In genomic region chr4:99847362-99847976, GRCh38 we compare ENCODE assay signal across 9 cellular contexts. TPM values are rescaled to one million over a fixed set of nuclear protein-coding genes. Genes with fewer than 3 reads are reported as not detected.
DNase-seq lines count a peak whose midpoint lies in the region; ATAC-seq, FAIRE-seq and TF ChIP-seq lines count a peak whose summit lies in the region.
"Had no signal": no experiment of that assay in that cellular context is flagged by ENCODE, and none has a peak within 500 bp of the region (broad histone marks: within the 10 kb centered on the region; RNA-seq: fewer than 3 reads in every experiment).

No MANE protein-coding gene starts in this region.

- H3K9me3 ChIP-seq in neuronal stem cell (replicated peaks in 1 of 2; ENCODE audit: control insufficient read depth in 2 of 2, insufficient read depth in 1 of 2, low read depth in 1 of 2, low read length in 2 of 2) = no peaks in the 10 kb centered on the region

- no peak overlapping the region for H2BK5ac ChIP-seq in neuronal stem cell (ENCODE audit: low read length)

- no peaks in the 10 kb centered on the region for H3K36me3 Mint-ChIP-seq in natural killer cell treated with Interleukin-12 subunit alpha and Interleukin-12 subunit beta and Interleukin-15 and Interleukin-18, amount 100 ng/mL, for 72 hours

- peaks cover 0 to 8% of the 10 kb centered on the region in 2 donors for H3K4me1 ChIP-seq in neuronal stem cell (ENCODE audit: control insufficient read depth in 2 of 2, insufficient read depth in 1 of 2, low read depth in 1 of 2, low read length in 2 of 2)

- no peak overlapping the region for H2BK15ac ChIP-seq in neuronal stem cell (ENCODE audit: low read length)

- H3K4me2 ChIP-seq in neuronal stem cell (ENCODE audit: insufficient read depth, low read length, poor library complexity, severe bottlenecking) = no peak overlapping the region

- peaks cover 9 to 31% of the 10 kb centered on the region in 2 donors for H3K4me1 Mint-ChIP-seq in natural killer cell treated with Interleukin-12 subunit alpha and Interleukin-12 subunit beta and Interleukin-15 and Interleukin-18, amount 100 ng/mL, for 72 hours (ENCODE audit: low read depth in 2 of 2)

- H3K14ac ChIP-seq in neuronal stem cell (ENCODE audit: low read length) = no peak overlapping the region

- WGBS in neuronal stem cell (ENCODE audit: extremely low coverage in 2 of 2, insufficient read length in 2 of 2, insufficient replicate concordance in 1 of 2), 2 donors = no CpG with 5 or more reads among the region's 10 CpGs

- H3K27me3 Mint-ChIP-seq in natural killer cell treated with Interleukin-12 subunit alpha and Interleukin-12 subunit beta and Interleukin-15 and Interleukin-18, amount 100 ng/mL, for 72 hours = no peaks in the 10 kb centered on the region

- H3K9ac ChIP-seq in neuronal stem cell (ENCODE audit: low read depth, low read length, poor library complexity) = no peak overlapping the region

- H3K23ac ChIP-seq in neuronal stem cell (ENCODE audit: low read depth, low read length, poor library complexity) = no peak overlapping the region

- FAIRE-seq in urothelium cell line (lab: Jason Lieb, UNC) = no peak

- no peak for TF ChIP-seq CTCF in NB4 (IDR thresholded peaks at IDR 0.05; ENCODE audit: low read depth, low read length)

- no peak overlapping the region for H2AK5ac ChIP-seq in neuronal stem cell (ENCODE audit: low read depth, low read length)

- no peak for TF ChIP-seq POLR2A in NB4 (IDR thresholded peaks at IDR 0.05; ENCODE audit: extremely low read depth, insufficient read length)

- no peak overlapping the region for H4K91ac ChIP-seq in neuronal stem cell (ENCODE audit: low read depth, low read length, poor library complexity)

- H3K79me1 ChIP-seq in neuronal stem cell (ENCODE audit: low read depth, low read length) = no peaks in the 10 kb centered on the region

- H3K4ac ChIP-seq in neuronal stem cell (ENCODE audit: low read length) = no peak overlapping the region

- no peaks in the 10 kb centered on the region for H3K9me3 Mint-ChIP-seq in natural killer cell treated with Interleukin-12 subunit alpha and Interleukin-12 subunit beta and Interleukin-15 and Interleukin-18, amount 100 ng/mL, for 72 hours

- H2BK120ac ChIP-seq in neuronal stem cell (ENCODE audit: low read depth, low read length) = no peak overlapping the region

- H3K27me3 ChIP-seq in neuronal stem cell (ENCODE audit: control insufficient read depth in 3 of 3, insufficient read depth in 3 of 3, low read depth in 1 of 3, low read length in 3 of 3) = no peaks in the 10 kb centered on the region

- H3K4me3 Mint-ChIP-seq in natural killer cell treated with Interleukin-12 subunit alpha and Interleukin-12 subunit beta and Interleukin-15 and Interleukin-18, amount 100 ng/mL, for 72 hours = peak overlapping the region; percentile 59

- DNase-seq in NB4 (ENCODE audit: low read depth) (peak; percentile 34), neuronal stem cell (ENCODE audit: low spot score) (no peak), HCEC 1CT (no peak), urothelium cell line (ENCODE audit: low spot score) (no peak)
- DNase-seq in natural killer cell treated with Interleukin-12 subunit alpha and Interleukin-12 subunit beta and Interleukin-15 and Interleukin-18, amount 100 ng/mL, for 72 hours (ENCODE audit: low spot score) = no peak

- H2AFZ ChIP-seq in neuronal stem cell (ENCODE audit: low read length) = no peak overlapping the region

- H4K8ac ChIP-seq in neuronal stem cell (ENCODE audit: low read depth, low read length) = no peak overlapping the region

- no peaks in the 10 kb centered on the region for H3K36me3 ChIP-seq in neuronal stem cell (replicated peaks in 1 of 2; ENCODE audit: control insufficient read depth in 2 of 2, insufficient read depth in 2 of 2, low read length in 2 of 2)

- H3K27ac ChIP-seq in neuronal stem cell (replicated peaks; ENCODE audit: low read length) = no peak overlapping the region
- H3K27ac ChIP-seq: VCaP had no signal

- no peak overlapping the region for H3K4me3 ChIP-seq in NB4 (ENCODE audit: low read depth, low read length)
- no peak overlapping the region for H3K4me3 ChIP-seq in neuronal stem cell (ENCODE audit: low read length in 2 of 2)

- H3K27ac Mint-ChIP-seq in natural killer cell treated with Interleukin-12 subunit alpha and Interleukin-12 subunit beta and Interleukin-15 and Interleukin-18, amount 100 ng/mL, for 72 hours = peak overlapping the region; percentile 50 to 67

- ATAC-seq in GM19035 (IDR thresholded peaks at IDR 0.05; ENCODE audit: unreplicated experiment) (peak; percentile 60), HG02759 (IDR thresholded peaks at IDR 0.05; ENCODE audit: unreplicated experiment) (peak; percentile 64)
- ATAC-seq in natural killer cell treated with Interleukin-12 subunit alpha and Interleukin-12 subunit beta and Interleukin-15 and Interleukin-18, amount 100 ng/mL, for 72 hours = peak in 1 of 2 donors; percentile 28

- no peak overlapping the region for H2BK12ac ChIP-seq in neuronal stem cell (ENCODE audit: low read length)

- H3K18ac ChIP-seq in neuronal stem cell (ENCODE audit: low read length) = no peak overlapping the region

RNA-seq across cellular contexts. Expression of gene DAPP1, which starts 30.8 kb away (rescaled TPM):
- 10 to 100 TPM; 15.9 to 23.4 TPM for total RNA-seq in natural killer cell treated with Interleukin-12 subunit alpha and Interleukin-12 subunit beta and Interleukin-15 and Interleukin-18, amount 100 ng/mL, for 72 hours
- not detected for polyA plus RNA-seq in neuronal stem cell (2013, experiment 1 of 2)
- not detected for polyA plus RNA-seq in neuronal stem cell (2013, experiment 2 of 2)
- total RNA-seq: fibroblast of lung had no signal
- polyA plus RNA-seq: fibroblast of lung had no signal

RNA-seq across cellular contexts. Expression of gene LAMTOR3, which starts 46.8 kb away (rescaled TPM):
- total RNA-seq in natural killer cell treated with Interleukin-12 subunit alpha and Interleukin-12 subunit beta and Interleukin-15 and Interleukin-18, amount 100 ng/mL, for 72 hours = 10 to 100 TPM; 13.9 to 32.3 TPM
- 40.7 TPM for polyA plus RNA-seq in neuronal stem cell (2013, experiment 1 of 2)
- polyA plus RNA-seq in neuronal stem cell (2013, experiment 2 of 2) = 42.2 TPM
